In the genomic region with DNA sequence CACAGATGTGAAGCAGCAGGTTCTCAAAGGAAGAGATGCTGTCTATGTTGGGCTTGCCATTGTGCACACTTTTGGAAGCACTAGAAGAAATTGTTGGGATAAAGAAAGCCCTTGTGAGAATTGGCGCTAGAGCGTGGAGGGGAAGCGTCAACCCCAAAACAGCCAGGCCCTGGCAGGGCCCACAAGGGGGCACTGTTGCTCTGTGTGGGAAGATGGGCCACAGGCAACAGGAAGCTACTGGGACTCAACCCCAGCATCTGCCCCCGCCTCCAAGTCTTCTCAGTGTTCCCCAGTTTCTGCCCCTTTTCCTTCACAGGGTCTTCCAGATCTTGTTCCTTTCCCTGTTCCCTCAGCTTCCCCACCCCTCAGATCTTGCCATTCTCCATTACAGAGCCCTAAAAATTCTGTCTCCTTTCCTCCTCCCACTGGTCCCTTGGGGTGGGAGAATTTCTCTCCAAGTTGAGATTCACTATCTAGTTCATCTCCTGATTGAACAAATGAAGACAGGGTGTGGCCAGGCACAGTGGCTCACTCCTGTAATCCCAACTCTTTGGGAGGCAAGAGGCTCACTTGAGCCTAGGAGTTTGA, we compare ENCODE assay signal across 8 cellular contexts.
A peak's percentile ranks its signal among the peaks of the same experiment; 100 is the strongest.
DNase-seq lines count a peak whose midpoint lies in the region; ATAC-seq and TF ChIP-seq lines count a peak whose summit lies in the region.

No MANE protein-coding gene starts in this region.

- no peak for TF ChIP-seq POLR2A in heart left ventricle (IDR thresholded peaks at IDR 0.05)
- no peak for TF ChIP-seq POLR2A in gastrocnemius medialis (IDR thresholded peaks at IDR 0.05)

- H3K9me3 ChIP-seq in heart left ventricle (no peaks in the 10 kb centered on the region), gastrocnemius medialis (no peaks in the 10 kb centered on the region)

- no peaks in the 10 kb centered on the region for H3K79me2 ChIP-seq in ACC112 (ENCODE audit: control insufficient read depth, insufficient read depth, low read length, unreplicated experiment)

- WGBS in heart left ventricle, 4 donors: 0 to 30% (median 17%) methylated on average over 2 to 4 of the region's 4 CpGs

- in situ Hi-C loops in GM13977 (cut with MboI; ENCODE audit: low pct_unique_long_range_greater_than_20kb, low sequenced_read_pairs, unreplicated experiment) (no loop called here), gastrocnemius medialis (cut with MboI; ENCODE audit: low sequenced_read_pairs in 4 of 4) (no loop called here)

- intact Hi-C loops in heart left ventricle (cut with DNase I): loop anchor here in 8 of 10 donors (1.0 to 5.0 kb wide), 5 partner anchors 69 to 78 kb away; no protein-coding TSS in a partner anchor
- intact Hi-C loops in gastrocnemius medialis (cut with DNase I; ENCODE audit: low total_unique reads): loop anchor here (5.0 kb wide), 1 partner anchor 74 kb away; no protein-coding TSS in a partner anchor

- ATAC-seq in HG03469 (IDR thresholded peaks at IDR 0.05; ENCODE audit: unreplicated experiment) (peak; percentile 76), SK-N-SH treated with all-trans-retinoic acid at 6 μM for 48 hours (peak; percentile 94), heart left ventricle (peak; percentile 42 to 86 (median 76)), gastrocnemius medialis (peak in 1 of 2 donors; percentile 60), HG03108 (IDR thresholded peaks at IDR 0.05; ENCODE audit: unreplicated experiment) (no peak)

- H3K27ac ChIP-seq in ACC112 (ENCODE audit: low read depth, low read length) (no peak overlapping the region), heart left ventricle (no peak overlapping the region), gastrocnemius medialis (no peak overlapping the region)

- H3K36me3 ChIP-seq in ACC112 (ENCODE audit: insufficient read depth, low read length) (no peaks in the 10 kb centered on the region), heart left ventricle (no peaks in the 10 kb centered on the region), gastrocnemius medialis (no peaks in the 10 kb centered on the region)

- peaks cover 9% of the 10 kb centered on the region for H3K27me3 Mint-ChIP-seq in activated naive CD4-positive, alpha-beta T cell treated with anti-CD3 and anti-CD28 coated beads, Interleukin-2, amount 10 ng/mL, durations not matched to agents 7 days and 5 days

- TF ChIP-seq CTCF in GM13977 (IDR thresholded peaks at IDR 0.05; ENCODE audit: extremely low read depth, insufficient read depth, missing control alignments) (peak; percentile 80), heart left ventricle (IDR thresholded peaks at IDR 0.05) (peak; percentile 54 to 73 (median 68)), gastrocnemius medialis (IDR thresholded peaks at IDR 0.05 in 4 of 5, conservative IDR thresholded peaks at IDR 0.05 in 1 of 5) (peak; percentile 32 to 72 (median 59))

- no peaks in the 10 kb centered on the region for H3K36me3 Mint-ChIP-seq in activated naive CD4-positive, alpha-beta T cell treated with anti-CD3 and anti-CD28 coated beads, Interleukin-2, amount 10 ng/mL, durations not matched to agents 7 days and 5 days

- peak overlapping the region; percentile 23 for H2AFZ ChIP-seq in ACC112 (ENCODE audit: low read length, unreplicated experiment)

- H3K4me1 Mint-ChIP-seq in activated naive CD4-positive, alpha-beta T cell treated with anti-CD3 and anti-CD28 coated beads, Interleukin-2, amount 10 ng/mL, durations not matched to agents 7 days and 5 days: no peaks in the 10 kb centered on the region

- CTCF ChIA-PET in activated naive CD4-positive, alpha-beta T cell treated with anti-CD3 and anti-CD28 coated beads, Interleukin-2, amount 10 ng/mL, durations not matched to agents 7 days and 5 days (lab: Charles Lee): interaction anchor here (0.8 to 3.6 kb wide), 6 partner anchors 11 to 654 kb away, joined by 3 to 13 read pairs (median 4); no protein-coding TSS in a partner anchor

- DNase-seq in GM13977 (ENCODE audit: low spot score) (peak; percentile 67), heart left ventricle (peak; percentile 47 to 70 (median 52)), gastrocnemius medialis (peak in 1 of 2 donors; percentile 30)
- peak; percentile 74 for DNase-seq in activated naive CD4-positive, alpha-beta T cell treated with anti-CD3 and anti-CD28 coated beads, Interleukin-2, amount 10 ng/mL, durations not matched to agents 7 days and 5 days

- H3K27me3 ChIP-seq in ACC112 (ENCODE audit: insufficient read depth, low read length): 0 out of 2 replicates have a peak, but pooled peaks cover 6% of the 10 kb centered on the region
- H3K27me3 ChIP-seq in heart left ventricle: peaks cover 0 to 35% (median 0%) of the 10 kb centered on the region in 9 donors
- H3K27me3 ChIP-seq in gastrocnemius medialis: peaks cover 0 to 4% (median 0%) of the 10 kb centered on the region in 3 donors

- no peak overlapping the region for H3K27ac Mint-ChIP-seq in activated naive CD4-positive, alpha-beta T cell treated with anti-CD3 and anti-CD28 coated beads, Interleukin-2, amount 10 ng/mL, durations not matched to agents 7 days and 5 days

- H3K4me1 ChIP-seq in ACC112 (ENCODE audit: control insufficient read depth, insufficient read depth, low read length, unreplicated experiment) (no peaks in the 10 kb centered on the region), heart left ventricle (no peaks in the 10 kb centered on the region), gastrocnemius medialis (no peaks in the 10 kb centered on the region)

- no peak overlapping the region for H3K4me3 Mint-ChIP-seq in activated naive CD4-positive, alpha-beta T cell treated with anti-CD3 and anti-CD28 coated beads, Interleukin-2, amount 10 ng/mL, durations not matched to agents 7 days and 5 days

- H3K9me3 Mint-ChIP-seq in activated naive CD4-positive, alpha-beta T cell treated with anti-CD3 and anti-CD28 coated beads, Interleukin-2, amount 10 ng/mL, durations not matched to agents 7 days and 5 days: no peaks in the 10 kb centered on the region

- H3K4me3 ChIP-seq in ACC112 (ENCODE audit: low read depth, low read length) (no peak overlapping the region), heart left ventricle (no peak overlapping the region), gastrocnemius medialis (no peak overlapping the region)

TF ChIP-seq in SK-N-SH treated with all-trans-retinoic acid at 6 μM for 48 hours, 23 proteins besides CTCF, POLR2A, EP300 and RAD21:
- TF ChIP-seq, protein P1, sequence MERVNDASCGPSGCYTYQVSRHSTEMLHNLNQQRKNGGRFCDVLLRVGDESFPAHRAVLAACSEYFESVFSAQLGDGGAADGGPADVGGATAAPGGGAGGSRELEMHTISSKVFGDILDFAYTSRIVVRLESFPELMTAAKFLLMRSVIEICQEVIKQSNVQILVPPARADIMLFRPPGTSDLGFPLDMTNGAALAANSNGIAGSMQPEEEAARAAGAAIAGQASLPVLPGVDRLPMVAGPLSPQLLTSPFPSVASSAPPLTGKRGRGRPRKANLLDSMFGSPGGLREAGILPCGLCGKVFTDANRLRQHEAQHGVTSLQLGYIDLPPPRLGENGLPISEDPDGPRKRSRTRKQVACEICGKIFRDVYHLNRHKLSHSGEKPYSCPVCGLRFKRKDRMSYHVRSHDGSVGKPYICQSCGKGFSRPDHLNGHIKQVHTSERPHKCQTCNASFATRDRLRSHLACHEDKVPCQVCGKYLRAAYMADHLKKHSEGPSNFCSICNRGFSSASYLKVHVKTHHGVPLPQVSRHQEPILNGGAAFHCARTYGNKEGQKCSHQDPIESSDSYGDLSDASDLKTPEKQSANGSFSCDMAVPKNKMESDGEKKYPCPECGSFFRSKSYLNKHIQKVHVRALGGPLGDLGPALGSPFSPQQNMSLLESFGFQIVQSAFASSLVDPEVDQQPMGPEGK (CRISPR knock-in tag; IDR thresholded peaks at IDR 0.05; ENCODE audit: borderline replicate concordance): no peak
- TF ChIP-seq ZNF565 (CRISPR knock-in tag; conservative IDR thresholded peaks at IDR 0.05; ENCODE audit: low read depth): no peak
- no peak for TF ChIP-seq CSDC2 (CRISPR knock-in tag; IDR thresholded peaks at IDR 0.05)
- no peak for TF ChIP-seq BACH2 (CRISPR knock-in tag; IDR thresholded peaks at IDR 0.05; ENCODE audit: borderline replicate concordance)
- TF ChIP-seq, protein P2, sequence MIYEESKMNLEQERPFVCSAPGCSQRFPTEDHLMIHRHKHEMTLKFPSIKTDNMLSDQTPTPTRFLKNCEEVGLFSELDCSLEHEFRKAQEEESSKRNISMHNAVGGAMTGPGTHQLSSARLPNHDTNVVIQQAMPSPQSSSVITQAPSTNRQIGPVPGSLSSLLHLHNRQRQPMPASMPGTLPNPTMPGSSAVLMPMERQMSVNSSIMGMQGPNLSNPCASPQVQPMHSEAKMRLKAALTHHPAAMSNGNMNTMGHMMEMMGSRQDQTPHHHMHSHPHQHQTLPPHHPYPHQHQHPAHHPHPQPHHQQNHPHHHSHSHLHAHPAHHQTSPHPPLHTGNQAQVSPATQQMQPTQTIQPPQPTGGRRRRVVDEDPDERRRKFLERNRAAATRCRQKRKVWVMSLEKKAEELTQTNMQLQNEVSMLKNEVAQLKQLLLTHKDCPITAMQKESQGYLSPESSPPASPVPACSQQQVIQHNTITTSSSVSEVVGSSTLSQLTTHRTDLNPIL (CRISPR knock-in tag; IDR thresholded peaks at IDR 0.05; ENCODE audit: low read depth): no peak
TF ChIP-seq in SK-N-SH treated with all-trans-retinoic acid at 6 μM for 48 hours: peak in this region for 0.
